8 cellular contexts compared by ENCODE assay signal in the genomic region with DNA sequence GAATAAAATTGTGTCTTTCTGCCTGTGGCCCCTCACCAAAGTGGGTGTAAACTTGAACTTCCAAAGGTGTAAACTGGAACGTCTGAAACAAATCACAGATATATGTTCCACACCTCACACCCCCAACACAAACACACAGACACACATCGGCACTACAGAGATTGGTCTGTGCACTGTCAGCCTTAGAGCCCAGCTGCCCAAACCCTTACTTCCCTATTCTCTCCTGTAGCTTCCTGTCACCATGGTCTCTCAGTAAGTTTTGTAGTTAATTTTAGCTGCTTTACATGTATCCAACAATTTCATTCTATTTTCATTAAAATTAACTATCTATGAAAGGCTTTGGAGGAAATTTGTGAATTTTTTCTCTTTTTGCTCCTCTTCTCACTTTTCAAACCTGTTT. TPM values are rescaled to one million over a fixed set of nuclear protein-coding genes. Genes with fewer than 3 reads are reported as not detected.
DNase-seq lines count a peak whose midpoint lies in the region; ATAC-seq and TF ChIP-seq lines count a peak whose summit lies in the region.

No MANE protein-coding gene starts in this region.

- ATAC-seq in GM18861 (IDR thresholded peaks at IDR 0.05; ENCODE audit: unreplicated experiment), result peak; percentile 76
- ATAC-seq in HG02571 (IDR thresholded peaks at IDR 0.05; ENCODE audit: unreplicated experiment), result peak; percentile 70

- peaks cover 100% of the 10 kb centered on the region for H3K79me2 ChIP-seq in PC-9 (ENCODE audit: low read depth)

- BruUV-seq in PC-9 (replicated peaks; lab: Mats Ljungman, UMichigan), result no TSS peak

- no peaks in the 10 kb centered on the region; the same call in 1 of the 2 replicates for H3K9me2 ChIP-seq in PC-9 (ENCODE audit: insufficient read depth)

- H3K27ac ChIP-seq in PC-9, result no peak overlapping the region
- no peak overlapping the region for H3K27ac ChIP-seq in ascending aorta

- no peak overlapping the region for H3K4me2 ChIP-seq in PC-9

- TF ChIP-seq CTCF in PC-9 (conservative IDR thresholded peaks at IDR 0.05), result no peak
- no peak for TF ChIP-seq CTCF in ascending aorta (IDR thresholded peaks at IDR 0.05)

- H3K27me3 ChIP-seq in PC-9 (ENCODE audit: insufficient read depth, low read depth), result no peaks in the 10 kb centered on the region
- no peaks in the 10 kb centered on the region for H3K27me3 ChIP-seq in ascending aorta

- DNase-seq in MV-4-11 (lab: John Stamatoyannopoulos, UW), result peak; percentile 84
- DNase-seq in midbrain (lab: John Stamatoyannopoulos, UW), result peak; percentile 5
- DNase-seq in PC-9, result no peak
- DNase-seq in GM03348 (ENCODE audit: low spot score), result no peak
- no peak for DNase-seq in ascending aorta (ENCODE audit: low spot score in 2 of 2)
- DNase-seq in NCI-H526 treated with DMSO at 0.1 percent for 48 hours (lab: John Stamatoyannopoulos, UW), result no peak

- POLR2A ChIA-PET in PC-9 (lab: Charles Lee; ENCODE audit: unreplicated experiment), result no interaction called here

- no peak overlapping the region for H3K4me3 ChIP-seq in PC-9
- no peak overlapping the region for H3K4me3 ChIP-seq in ascending aorta

- H4K20me1 ChIP-seq in PC-9 (ENCODE audit: insufficient read depth), result peaks cover 54% of the 10 kb centered on the region

- H3F3A ChIP-seq in PC-9 (ENCODE audit: insufficient read depth, low read depth), result no peaks in the 10 kb centered on the region

- H3K9me3 ChIP-seq in PC-9 (ENCODE audit: insufficient read depth, low read depth), result peaks cover 12% of the 10 kb centered on the region; the same call in 1 of the 2 replicates
- H3K9me3 ChIP-seq in ascending aorta, result no peaks in the 10 kb centered on the region

- H2AFZ ChIP-seq in PC-9, result no peak overlapping the region

- H3K36me3 ChIP-seq in PC-9 (ENCODE audit: low read depth) (peaks cover 33% of the 10 kb centered on the region), ascending aorta (peaks cover 6 to 14% of the 10 kb centered on the region in 2 donors)

- H3K4me1 ChIP-seq in PC-9 (replicated peaks; ENCODE audit: insufficient read depth), result peaks cover 38% of the 10 kb centered on the region
- peaks cover 19 to 23% of the 10 kb centered on the region in 2 donors for H3K4me1 ChIP-seq in ascending aorta

- CTCF ChIA-PET in PC-9 (lab: Charles Lee), result no interaction called here

- intact Hi-C loops in PC-9 (cut with micrococcal nuclease; ENCODE audit: unreplicated experiment) (no loop called here), ascending aorta (cut with DNase I) (no loop called here)

RNA-seq across cellular contexts. Expression of a gene that starts 5.4 kb away (rescaled TPM):
- total RNA-seq in PC-9 (2021), result 66.5 and 87.0 TPM in 2 replicates
- 56.8 TPM for total RNA-seq in ascending aorta

Comparison
In these comparisons a context has a peak if more than half of its experiments do, and no peak if none do; other contexts are left out.
1. DNase-seq: peak in MV-4-11 (single experiment) and midbrain (single experiment); none in PC-9 (0 of 2), GM03348 (single experiment), ascending aorta (0 of 2) and NCI-H526 treated with DMSO at 0.1 percent for 48 hours (single experiment).